ENCODE assay signal across 20 cellular contexts in the genomic region with DNA sequence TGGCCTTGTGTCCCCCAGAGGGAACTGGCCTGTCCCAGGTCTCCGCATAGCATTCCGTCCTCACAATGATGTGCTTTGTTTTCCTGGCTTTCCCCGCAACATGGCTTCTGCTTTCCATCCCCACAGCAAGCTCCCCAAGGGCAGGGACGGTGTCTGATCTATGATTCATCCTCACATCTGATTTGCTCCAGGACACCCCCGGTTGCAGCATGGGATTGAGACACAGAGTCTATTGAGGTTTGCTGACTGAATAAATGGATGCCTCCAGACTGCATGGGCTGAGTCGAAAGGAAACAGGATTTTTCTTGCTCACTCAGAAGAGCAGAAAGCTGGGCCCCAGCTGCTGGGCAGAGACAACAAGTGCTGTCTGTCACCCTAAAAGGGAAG. TPM values are rescaled to one million over a fixed set of nuclear protein-coding genes. Genes with fewer than 3 reads are reported as not detected.
A peak's percentile ranks its signal among the peaks of the same experiment; 100 is the strongest.
DNase-seq lines count a peak whose midpoint lies in the region; ATAC-seq and TF ChIP-seq lines count a peak whose summit lies in the region.
"Had no signal": no experiment of that assay in that cellular context is flagged by ENCODE, and none has a peak within 500 bp of the region (broad histone marks: within the 10 kb centered on the region; RNA-seq: fewer than 3 reads in every experiment).

No MANE protein-coding gene starts in this region.

- peaks cover 23% of the 10 kb centered on the region for H3K4me1 Mint-ChIP-seq in neural progenitor cell

- H3K18ac ChIP-seq in IMR-90 (ENCODE audit: low read depth, low read length): no peak overlapping the region
- no peak overlapping the region for H3K18ac ChIP-seq in mesendoderm (ENCODE audit: low read length)

- H3K9me3 Mint-ChIP-seq in neural progenitor cell: no peaks in the 10 kb centered on the region
- H3K9me3 Mint-ChIP-seq: IgD-negative memory B cell had no signal

- no peak for TF ChIP-seq RAD21 in IMR-90 (IDR thresholded peaks at IDR 0.05; ENCODE audit: low read length)

- no peak overlapping the region for H2BK20ac ChIP-seq in IMR-90 (ENCODE audit: low read depth, low read length)

- DNase-seq in EH (ENCODE audit: low read depth) (peak; percentile 19), IMR-90 (peak; percentile 11), cardiac fibroblast (ENCODE audit: low read depth in 2 of 2) (peak; percentile 7 to 18), neural progenitor cell (ENCODE audit: low spot score) (no peak), gastrocnemius medialis (no peak), iPS-NIHi7 (ENCODE audit: extremely low spot score) (no peak), mesendoderm (no peak)
- DNase-seq: activated naive CD4-positive, alpha-beta T cell treated with Interleukin-2 at 50 U/mL for 16 hours; C1 segment of cervical spinal cord; DMS153; effector CD4-positive, alpha-beta T cell; hypothalamus; NCI-H1417; NCI-H2227 treated with DMSO at 0.1 percent for 48 hours; stimulated activated CD4-positive, alpha-beta T cell treated with anti-CD3 and anti-CD28 coated beads, Interleukin-4, amount 100 ng/mL, for 24 hours; tibial artery had no signal

- H3K36me3 ChIP-seq in IMR-90 (ENCODE audit: control insufficient read depth, insufficient read depth, low read length) (no peaks in the 10 kb centered on the region), neural progenitor cell (no peaks in the 10 kb centered on the region), gastrocnemius medialis (no peaks in the 10 kb centered on the region), mesendoderm (ENCODE audit: control insufficient read depth, insufficient read depth, low read length) (no peaks in the 10 kb centered on the region)
- H3K36me3 ChIP-seq: cardiac muscle cell, tibial artery had no signal

- H3K9ac ChIP-seq in IMR-90 (ENCODE audit: low read depth, low read length): no peak overlapping the region
- no peak overlapping the region for H3K9ac ChIP-seq in neural progenitor cell
- H3K9ac ChIP-seq in mesendoderm (ENCODE audit: low read length): no peak overlapping the region

- H3K27ac ChIP-seq in IMR-90 (ENCODE audit: insufficient read depth, low read length) (no peak overlapping the region), neural progenitor cell (no peak overlapping the region), gastrocnemius medialis (no peak overlapping the region), mesendoderm (ENCODE audit: low read depth, low read length) (no peak overlapping the region)
- H3K27ac ChIP-seq: cardiac muscle cell, tibial artery had no signal

- CTCF ChIA-PET in IMR-90 (lab: Yijun Ruan, JAX): no interaction called here

- H3K4me3 ChIP-seq in IMR-90 (ENCODE audit: insufficient read depth, low read depth, low read length): no peak overlapping the region
- no peak overlapping the region for H3K4me3 ChIP-seq in cardiac fibroblast (replicated peaks in 1 of 2; ENCODE audit: low read depth in 2 of 2, low read length in 2 of 2)
- no peak overlapping the region for H3K4me3 ChIP-seq in neural progenitor cell
- H3K4me3 ChIP-seq in gastrocnemius medialis: no peak overlapping the region
- H3K4me3 ChIP-seq in mesendoderm (ENCODE audit: low read length): no peak overlapping the region
- H3K4me3 ChIP-seq: cardiac muscle cell, tibial artery had no signal

- H4K8ac ChIP-seq in IMR-90 (ENCODE audit: low read depth in 2 of 2, low read length in 2 of 2) (no peak overlapping the region), mesendoderm (ENCODE audit: low read depth, low read length) (no peak overlapping the region)

- H3K14ac ChIP-seq in IMR-90 (replicated peaks; ENCODE audit: low read depth, low read length): no peak overlapping the region

- no peak overlapping the region for H2AK5ac ChIP-seq in IMR-90 (ENCODE audit: low read depth, low read length)
- H2AK5ac ChIP-seq in mesendoderm (ENCODE audit: low read length): no peak overlapping the region

- intact Hi-C loops in IMR-90 (cut with micrococcal nuclease): loop anchor here (10.0 kb wide), 2 partner anchors 461 to 591 kb away; partner anchors contain the start of genes RPL27A and TRIM66
- intact Hi-C loops in gastrocnemius medialis (cut with DNase I; ENCODE audit: low total_unique reads): no loop called here

- in situ Hi-C loops in IMR-90 (cut with MboI; ENCODE audit: low sequenced_read_pairs): no loop called here
- in situ Hi-C loops in gastrocnemius medialis (cut with MboI; ENCODE audit: low sequenced_read_pairs in 4 of 4): loop anchor here in 1 of 4 donors (10.0 kb wide), 1 partner anchor 341 kb away; no protein-coding TSS in a partner anchor

- no peak overlapping the region for H2AK9ac ChIP-seq in IMR-90 (replicated peaks; ENCODE audit: low read depth, low read length, poor library complexity)

- no peaks in the 10 kb centered on the region for H3K9me3 ChIP-seq in IMR-90 (ENCODE audit: control insufficient read depth, insufficient read depth, low read length)
- no peaks in the 10 kb centered on the region for H3K9me3 ChIP-seq in neural progenitor cell (ENCODE audit: low read depth)
- no peaks in the 10 kb centered on the region for H3K9me3 ChIP-seq in gastrocnemius medialis
- H3K9me3 ChIP-seq: tibial artery had no signal

- H3F3A ChIP-seq in neural progenitor cell (ENCODE audit: low read depth): peaks cover 19% of the 10 kb centered on the region

- H3K56ac ChIP-seq in IMR-90 (ENCODE audit: extremely low read depth, insufficient read depth, low read length): no peak overlapping the region
- H3K56ac ChIP-seq in mesendoderm (ENCODE audit: low read length): no peak overlapping the region

- 88% methylated on average over 3 of the region's 6 CpGs; no CpG with 5 or more reads in 1 of the 2 experiments for WGBS in IMR-90 (ENCODE audit: extremely low coverage in 2 of 2, insufficient read length in 1 of 2), 2 experiments
- WGBS in mesendoderm (ENCODE audit: extremely low coverage, insufficient coverage, low lambda C conversion rate): no CpG with 5 or more reads among the region's 6 CpGs

- H3K9me1 ChIP-seq in IMR-90 (ENCODE audit: insufficient read depth, low read length): no peaks in the 10 kb centered on the region

- H3K4me1 ChIP-seq in IMR-90 (ENCODE audit: control insufficient read depth, insufficient read depth, low read length): no peaks in the 10 kb centered on the region
- peaks cover 6% of the 10 kb centered on the region for H3K4me1 ChIP-seq in neural progenitor cell
- no peaks in the 10 kb centered on the region for H3K4me1 ChIP-seq in gastrocnemius medialis
- H3K4me1 ChIP-seq in mesendoderm (ENCODE audit: control insufficient read depth, low read depth, low read length): no peaks in the 10 kb centered on the region

- no peak overlapping the region for H4K91ac ChIP-seq in IMR-90 (ENCODE audit: insufficient read depth, low read depth, low read length)

- no peak overlapping the region for H2BK5ac ChIP-seq in IMR-90 (ENCODE audit: low read depth, low read length, poor library complexity, severe bottlenecking)
- no peak overlapping the region for H2BK5ac ChIP-seq in mesendoderm (ENCODE audit: low read length)

- H3K23ac ChIP-seq in IMR-90 (ENCODE audit: low read depth, low read length) (no peak overlapping the region), mesendoderm (ENCODE audit: low read length) (no peak overlapping the region)

- no peak overlapping the region for H3K4me3 Mint-ChIP-seq in neural progenitor cell

- H3K4ac ChIP-seq in IMR-90 (ENCODE audit: low read depth, low read length) (no peak overlapping the region), mesendoderm (ENCODE audit: low read depth, low read length) (no peak overlapping the region)

- peak overlapping the region; percentile 10 for H3K27ac Mint-ChIP-seq in neural progenitor cell

- ATAC-seq in IMR-90 (ENCODE audit: low read depth) (no peak), gastrocnemius medialis (no peak)
- ATAC-seq: left lobe of liver had no signal

- no TSS peak for BruUV-seq in IMR-90 (replicated peaks; lab: Mats Ljungman, UMichigan)

- no peak overlapping the region for H2BK120ac ChIP-seq in IMR-90 (ENCODE audit: low read depth, low read length)
- H2BK120ac ChIP-seq in mesendoderm (ENCODE audit: low read depth, low read length): no peak overlapping the region

- no peak overlapping the region for H2AFZ ChIP-seq in IMR-90 (replicated peaks; ENCODE audit: low read length, poor library complexity)
- no peak overlapping the region for H2AFZ ChIP-seq in neural progenitor cell (replicated peaks)

- H4K5ac ChIP-seq in IMR-90 (ENCODE audit: low read depth, low read length): no peak overlapping the region
- no peak overlapping the region for H4K5ac ChIP-seq in mesendoderm (ENCODE audit: low read length)

- H3K4me2 ChIP-seq in IMR-90 (ENCODE audit: low read depth, low read length) (no peak overlapping the region), neural progenitor cell (no peak overlapping the region), mesendoderm (ENCODE audit: low read length) (no peak overlapping the region)

- H3K79me2 ChIP-seq in neural progenitor cell (ENCODE audit: low read depth): no peaks in the 10 kb centered on the region
- no peaks in the 10 kb centered on the region for H3K79me2 ChIP-seq in mesendoderm (ENCODE audit: control insufficient read depth, insufficient read depth, low read length)

- no peaks in the 10 kb centered on the region for H4K20me1 ChIP-seq in IMR-90 (ENCODE audit: insufficient read depth, low read length)
- H4K20me1 ChIP-seq in neural progenitor cell (ENCODE audit: low read depth): no peaks in the 10 kb centered on the region

- peaks cover 14% of the 10 kb centered on the region for H3K27me3 Mint-ChIP-seq in neural progenitor cell (ENCODE audit: insufficient read depth, low read depth)
- H3K27me3 Mint-ChIP-seq: IgD-negative memory B cell had no signal

- TF ChIP-seq CTCF in IMR-90 (conservative IDR thresholded peaks at IDR 0.05; ENCODE audit: low read depth, low read length): no peak
- TF ChIP-seq CTCF in cardiac fibroblast (IDR thresholded peaks at IDR 0.05; ENCODE audit: low read depth, low read length): no peak
- no peak for TF ChIP-seq CTCF in neural progenitor cell (IDR thresholded peaks at IDR 0.05)
- TF ChIP-seq CTCF in gastrocnemius medialis (IDR thresholded peaks at IDR 0.05 in 4 of 5, conservative IDR thresholded peaks at IDR 0.05 in 1 of 5): no peak

- H3K79me1 ChIP-seq in IMR-90 (ENCODE audit: low read depth in 1 of 2, low read length in 2 of 2): no peaks in the 10 kb centered on the region
- no peaks in the 10 kb centered on the region for H3K79me1 ChIP-seq in mesendoderm (ENCODE audit: low read length)

- H3K27me3 ChIP-seq in IMR-90 (ENCODE audit: control insufficient read depth, insufficient read depth, low read length): peaks cover 18% of the 10 kb centered on the region
- no peaks in the 10 kb centered on the region for H3K27me3 ChIP-seq in neural progenitor cell
- no peaks in the 10 kb centered on the region for H3K27me3 ChIP-seq in gastrocnemius medialis
- H3K27me3 ChIP-seq in mesendoderm (ENCODE audit: insufficient read depth, low read length, poor library complexity): no peaks in the 10 kb centered on the region
- H3K27me3 ChIP-seq: cardiac muscle cell had no signal

- H2BK15ac ChIP-seq in IMR-90 (ENCODE audit: low read depth, low read length): no peak overlapping the region
- no peak overlapping the region for H2BK15ac ChIP-seq in mesendoderm (replicated peaks; ENCODE audit: low read depth)

- no peak for TF ChIP-seq POLR2A in IMR-90 (IDR thresholded peaks at IDR 0.05; ENCODE audit: low read depth, low read length)
- no peak for TF ChIP-seq POLR2A in gastrocnemius medialis (IDR thresholded peaks at IDR 0.05)

- H3K36me3 Mint-ChIP-seq in neural progenitor cell: no peaks in the 10 kb centered on the region

- POLR2A ChIA-PET in IMR-90 (lab: Charles Lee; ENCODE audit: unreplicated experiment): no interaction called here

- dilution Hi-C loops in IMR-90 (cut with HindIII; ENCODE audit: low sequenced_read_pairs, unreplicated experiment): no loop called here

RNA-seq across cellular contexts. Expression of gene LMO1, which starts 40.2 kb away (rescaled TPM):
- total RNA-seq in IMR-90 (2012; rRNA removed) (not detected in 2 replicates), neural progenitor cell (ENCODE audit: low replicate concordance) (2.9 and 6.2 TPM in 2 replicates), gastrocnemius medialis (1 to 10 TPM; 2.2 to 7.0 (median 2.5) TPM)
- not detected in 2 replicates for polyA plus RNA-seq in IMR-90 (2012; rRNA removed)
- not detected in 2 replicates for polyA plus RNA-seq in IMR-90 (2012; cell fraction: cytosol; rRNA removed)
- polyA plus RNA-seq in IMR-90 (2012; cell fraction: nucleus; rRNA removed; ENCODE audit: low replicate concordance): not detected in 2 replicates
- 0.65 TPM for polyA plus RNA-seq in mesendoderm (2013, experiment 1 of 2)
- 0.59 TPM for polyA plus RNA-seq in mesendoderm (2013, experiment 2 of 2)
- total RNA-seq: left lobe of liver, osteocyte had no signal
- polyA plus RNA-seq: IgD-negative memory B cell had no signal

RNA-seq across cellular contexts. Expression of gene RIC3, which starts 54.7 kb away (rescaled TPM):
- not detected in 2 replicates for total RNA-seq in IMR-90 (2012; rRNA removed)
- not detected in 2 replicates for polyA plus RNA-seq in IMR-90 (2012; rRNA removed)
- not detected in 2 replicates for polyA plus RNA-seq in IMR-90 (2012; cell fraction: cytosol; rRNA removed)
- 0.04 and 0.14 TPM in 2 replicates for polyA plus RNA-seq in IMR-90 (2012; cell fraction: nucleus; rRNA removed; ENCODE audit: low replicate concordance)
- 29.5 and 33.7 TPM in 2 replicates for total RNA-seq in neural progenitor cell (ENCODE audit: low replicate concordance)
- total RNA-seq in gastrocnemius medialis: 1 to 10 TPM; 2.2 to 7.1 (median 4.1) TPM
- 8.3 TPM for polyA plus RNA-seq in mesendoderm (2013, experiment 1 of 2)
- 8.8 TPM for polyA plus RNA-seq in mesendoderm (2013, experiment 2 of 2)
- total RNA-seq: osteocyte had no signal

Comparison
In these comparisons a context has a peak if more than half of its experiments do, and no peak if none do; other contexts are left out.
1. DNase-seq: peak in EH (single experiment), IMR-90 (single experiment) and cardiac fibroblast (2 of 2); none in neural progenitor cell (single experiment), gastrocnemius medialis (0 of 2), iPS-NIHi7 (single experiment) and mesendoderm (single experiment).